Comparison of ENCODE assay signal across 9 cellular contexts in the genomic region with DNA sequence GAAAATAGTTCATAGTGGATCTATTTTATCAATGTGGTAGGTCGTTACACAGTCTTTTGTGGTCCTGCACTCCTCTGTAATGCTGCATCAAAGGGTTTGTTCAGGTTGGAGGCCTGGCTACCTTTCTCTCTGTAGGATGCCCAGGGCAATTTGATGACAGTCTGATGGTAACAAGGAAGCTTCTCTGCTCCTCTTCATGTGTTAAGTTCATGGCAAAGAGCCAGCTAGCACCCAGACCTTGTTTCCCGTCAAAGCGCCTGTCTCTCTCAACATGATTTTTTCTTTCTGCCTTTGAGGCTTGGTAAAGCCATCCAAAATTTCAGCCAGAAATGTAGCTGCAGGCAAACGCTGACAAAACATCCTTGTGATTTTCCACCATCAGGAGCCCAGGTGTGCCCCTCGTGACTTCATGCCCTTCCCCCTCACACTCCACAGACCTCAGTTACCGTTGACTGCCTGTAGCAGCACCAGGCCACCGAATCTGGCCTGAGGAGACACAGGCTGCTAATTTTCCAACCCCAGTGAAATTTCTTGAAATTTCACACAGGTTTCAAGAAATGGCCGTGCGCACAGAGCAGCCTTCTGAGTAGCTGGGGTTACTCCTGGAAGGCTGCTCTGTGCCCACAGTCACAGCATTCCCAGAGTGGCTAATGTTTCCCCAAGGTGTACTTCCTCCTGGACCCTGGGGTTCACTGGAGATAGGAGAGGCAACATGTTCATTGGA.
DNase-seq lines count a peak whose midpoint lies in the region; ATAC-seq and TF ChIP-seq lines count a peak whose summit lies in the region.
"Had no signal": no experiment of that assay in that cellular context is flagged by ENCODE, and none has a peak within 500 bp of the region (broad histone marks: within the 10 kb centered on the region; RNA-seq: fewer than 3 reads in every experiment).

No MANE protein-coding gene starts in this region.

- no peak overlapping the region for H3K27ac Mint-ChIP-seq in activated naive CD8-positive, alpha-beta T cell treated with anti-CD3 and anti-CD28 coated beads for 36 hours

- H3K36me3 ChIP-seq in breast epithelium (no peaks in the 10 kb centered on the region), mammary epithelial cell (ENCODE audit: insufficient read depth, low read length) (no peaks in the 10 kb centered on the region), tibial artery (no peaks in the 10 kb centered on the region), testis (ENCODE audit: low read depth, missing control alignments) (no peaks in the 10 kb centered on the region)

- H3K36me3 Mint-ChIP-seq in activated naive CD8-positive, alpha-beta T cell treated with anti-CD3 and anti-CD28 coated beads for 36 hours, result no peaks in the 10 kb centered on the region

- no peak overlapping the region for H3K4me2 ChIP-seq in mammary epithelial cell (ENCODE audit: insufficient read depth, low read depth, low read length)

- CTCF ChIA-PET in mammary epithelial cell (lab: Charles Lee; ENCODE audit: low non-redundant PET), result no interaction called here

- no peaks in the 10 kb centered on the region for H3K27me3 Mint-ChIP-seq in activated naive CD8-positive, alpha-beta T cell treated with anti-CD3 and anti-CD28 coated beads for 36 hours

- dilution Hi-C loops in mammary epithelial cell (cut with HindIII; ENCODE audit: low sequenced_read_pairs), result no loop called here

- no TSS peak for BruUV-seq in mammary epithelial cell (replicated peaks; lab: Mats Ljungman, UMichigan)

- 45% methylated on average over 9 of the region's 9 CpGs for WGBS in mammary epithelial cell (ENCODE audit: low coverage, missing lambda C conversion rate)
- 77 to 79% methylated on average over 9 of the region's 9 CpGs for WGBS in testis, 2 donors

- H3K4me1 ChIP-seq in breast epithelium (no peaks in the 10 kb centered on the region), mammary epithelial cell (ENCODE audit: insufficient read depth, low read length) (peaks cover 20% of the 10 kb centered on the region), tibial artery (peaks cover 0 to 55% (median 44%) of the 10 kb centered on the region in 4 donors), testis (peaks cover 9% of the 10 kb centered on the region)

- no peaks in the 10 kb centered on the region for H3K9me3 ChIP-seq in breast epithelium
- no peaks in the 10 kb centered on the region for H3K9me3 ChIP-seq in mammary epithelial cell (replicated peaks; ENCODE audit: insufficient read depth, low read length)
- H3K9me3 ChIP-seq in tibial artery, result no peaks in the 10 kb centered on the region
- H3K9me3 ChIP-seq in testis, result no peaks in the 10 kb centered on the region

- H3K9ac ChIP-seq in mammary epithelial cell (ENCODE audit: insufficient read depth, low read length), result no peak overlapping the region

- TF ChIP-seq CTCF in breast epithelium (IDR thresholded peaks at IDR 0.05) (no peak), mammary epithelial cell (conservative IDR thresholded peaks at IDR 0.05 in 1 of 2, IDR thresholded peaks at IDR 0.05 in 1 of 2; ENCODE audit: extremely low read depth in 1 of 2, insufficient read depth in 1 of 2, low read depth in 1 of 2, low read length in 2 of 2) (no peak), tibial artery (IDR thresholded peaks at IDR 0.05) (no peak), testis (IDR thresholded peaks at IDR 0.05) (no peak)

- H2AFZ ChIP-seq in mammary epithelial cell (ENCODE audit: low read depth, low read length), result no peak overlapping the region

- H3K79me2 ChIP-seq in mammary epithelial cell (ENCODE audit: insufficient read depth, low read length), result no peaks in the 10 kb centered on the region

- no peaks in the 10 kb centered on the region for H3K27me3 ChIP-seq in breast epithelium
- no peaks in the 10 kb centered on the region for H3K27me3 ChIP-seq in mammary epithelial cell (ENCODE audit: insufficient read depth, low read length)
- no peaks in the 10 kb centered on the region for H3K27me3 ChIP-seq in tibial artery
- no peaks in the 10 kb centered on the region for H3K27me3 ChIP-seq in testis

- intact Hi-C loops in breast epithelium (cut with DNase I; ENCODE audit: low total_unique reads) (no loop called here), mammary epithelial cell (cut with micrococcal nuclease) (no loop called here), tibial artery (cut with DNase I; ENCODE audit: low total_unique reads) (no loop called here), testis (cut with DNase I; ENCODE audit: low total_unique reads) (no loop called here)

- no peaks in the 10 kb centered on the region for H4K20me1 ChIP-seq in mammary epithelial cell (ENCODE audit: insufficient read depth, low read length)

- H3K27ac ChIP-seq in breast epithelium (peak overlapping the region; percentile 3 to 71), mammary epithelial cell (ENCODE audit: insufficient read depth, low read depth, low read length) (no peak overlapping the region), tibial artery (peak overlapping the region; percentile 84 to 90), testis (no peak overlapping the region)

- in situ Hi-C loops in mammary epithelial cell (cut with MboI; ENCODE audit: low sequenced_read_pairs in 2 of 2), result no loop called here

- peak in 1 of 2 donors; percentile 48 for DNase-seq in breast epithelium (ENCODE audit: low spot score in 2 of 2)
- DNase-seq in mammary epithelial cell, result no peak
- DNase-seq in tibial artery, result no peak
- no peak for DNase-seq in H4 (ENCODE audit: low spot score)
- no peak for DNase-seq in testis
- no peak for DNase-seq in activated naive CD8-positive, alpha-beta T cell treated with anti-CD3 and anti-CD28 coated beads for 36 hours
- DNase-seq: activated CD4-positive, CD25-positive, alpha-beta regulatory T cell treated with anti-CD3 and anti-CD28 coated beads, Interleukin-2, amount 50 U/mL, for 72 hours had no signal

- H3K9me3 Mint-ChIP-seq in activated naive CD8-positive, alpha-beta T cell treated with anti-CD3 and anti-CD28 coated beads for 36 hours, result no peaks in the 10 kb centered on the region

- peaks cover 2% of the 10 kb centered on the region for H3K4me1 Mint-ChIP-seq in activated naive CD8-positive, alpha-beta T cell treated with anti-CD3 and anti-CD28 coated beads for 36 hours

- TF ChIP-seq POLR2A in breast epithelium (IDR thresholded peaks at IDR 0.05), result no peak
- no peak for TF ChIP-seq POLR2A in testis (IDR thresholded peaks at IDR 0.05)

- H3K4me3 ChIP-seq in breast epithelium, result no peak overlapping the region
- H3K4me3 ChIP-seq in mammary epithelial cell (replicated peaks in 1 of 3; ENCODE audit: insufficient read depth in 1 of 3, low read depth in 2 of 3, low read length in 3 of 3), result no peak overlapping the region
- H3K4me3 ChIP-seq in tibial artery, result no peak overlapping the region
- no peak overlapping the region for H3K4me3 ChIP-seq in testis

- peak; percentile 54 for ATAC-seq in HG02763 (IDR thresholded peaks at IDR 0.05; ENCODE audit: unreplicated experiment)
- peak; percentile 78 for ATAC-seq in HG03571 (IDR thresholded peaks at IDR 0.05; ENCODE audit: unreplicated experiment)

- H3K4me3 Mint-ChIP-seq in activated naive CD8-positive, alpha-beta T cell treated with anti-CD3 and anti-CD28 coated beads for 36 hours, result no peak overlapping the region

Comparison
In these comparisons a context has a peak if more than half of its experiments do, and no peak if none do; other contexts are left out.
1. H3K27ac ChIP-seq: peak in breast epithelium (2 of 2) and tibial artery (2 of 2); none in mammary epithelial cell (single experiment) and testis (0 of 2).